ENCODE assay signal across 30 cellular contexts in the genomic region with DNA sequence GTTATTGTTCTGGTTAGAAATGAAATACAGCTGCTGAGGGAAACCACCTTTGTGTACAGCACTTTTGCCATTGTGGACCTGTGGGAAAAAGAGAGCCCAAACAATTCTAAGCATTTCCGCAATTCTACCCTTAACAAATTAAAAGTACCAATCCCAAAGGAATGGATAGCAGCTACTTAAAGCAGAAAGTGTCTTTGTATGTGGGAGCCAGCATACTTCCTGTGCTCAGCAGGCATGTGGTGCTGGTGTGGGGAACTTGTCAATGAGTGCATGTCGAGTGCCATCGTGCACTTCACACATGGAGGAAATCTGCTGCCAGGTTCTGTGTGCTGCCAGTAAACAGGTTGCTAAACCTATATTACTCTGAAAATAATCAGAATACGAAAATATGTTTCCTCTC.
DNase-seq lines count a peak whose midpoint lies in the region; ATAC-seq and TF ChIP-seq lines count a peak whose summit lies in the region.
"Had no signal": no experiment of that assay in that cellular context is flagged by ENCODE, and none has a peak within 500 bp of the region (broad histone marks: within the 10 kb centered on the region; RNA-seq: fewer than 3 reads in every experiment).

No MANE protein-coding gene starts in this region.

- no peaks in the 10 kb centered on the region for H4K20me1 ChIP-seq in mammary epithelial cell (ENCODE audit: insufficient read depth, low read length)

- H3K27ac ChIP-seq in upper lobe of right lung (no peak overlapping the region), mammary epithelial cell (ENCODE audit: insufficient read depth, low read depth, low read length) (no peak overlapping the region)
- H3K27ac ChIP-seq: esophagus squamous epithelium, gastrocnemius medialis, GM23248, psoas muscle, tibial nerve, VCaP had no signal

- intact Hi-C loops in upper lobe of right lung (cut with DNase I) (no loop called here), mammary epithelial cell (cut with micrococcal nuclease) (no loop called here)

- H3K4me3 ChIP-seq in upper lobe of right lung (no peak overlapping the region), mammary epithelial cell (replicated peaks in 1 of 3; ENCODE audit: insufficient read depth in 1 of 3, low read depth in 2 of 3, low read length in 3 of 3) (no peak overlapping the region)
- H3K4me3 ChIP-seq: esophagus squamous epithelium, gastrocnemius medialis, GM23248, psoas muscle, tibial nerve had no signal

- no peak overlapping the region for H3K9ac ChIP-seq in mammary epithelial cell (ENCODE audit: insufficient read depth, low read length)
- H3K9ac ChIP-seq: GM23248 had no signal

- in situ Hi-C loops in mammary epithelial cell (cut with MboI; ENCODE audit: low sequenced_read_pairs in 2 of 2) = no loop called here

- H3K36me3 Mint-ChIP-seq in immature natural killer cell = no peaks in the 10 kb centered on the region
- H3K36me3 Mint-ChIP-seq: activated CD8-positive, alpha-beta memory T cell treated with anti-CD3 and anti-CD28 coated beads, Interleukin-2, amount 10 ng/mL, durations not matched to agents 7 days and 5 days; activated naive CD4-positive, alpha-beta T cell treated with anti-CD3 and anti-CD28 coated beads, Interleukin-2, amount 10 ng/mL, durations not matched to agents 7 days and 5 days; memory B cell had no signal

- no peak overlapping the region for H3K4me2 ChIP-seq in mammary epithelial cell (ENCODE audit: insufficient read depth, low read depth, low read length)

- peaks cover 0 to 13% (median 3%) of the 10 kb centered on the region in 6 donors for H3K9me3 Mint-ChIP-seq in immature natural killer cell
- H3K9me3 Mint-ChIP-seq: activated naive CD4-positive, alpha-beta T cell treated with anti-CD3 and anti-CD28 coated beads, Interleukin-2, amount 10 ng/mL, durations not matched to agents 7 days and 5 days had no signal

- no peak overlapping the region for H2AFZ ChIP-seq in mammary epithelial cell (ENCODE audit: low read depth, low read length)
- H2AFZ ChIP-seq: GM23248 had no signal

- BruUV-seq in mammary epithelial cell (replicated peaks; lab: Mats Ljungman, UMichigan) = no TSS peak

- DNase-seq in NCI-H748 (lab: John Stamatoyannopoulos, UW; ENCODE audit: unreplicated experiment) = peak; percentile 7
- DNase-seq in NCI-H748 treated with DMSO at 0.1 percent for 48 hours (lab: John Stamatoyannopoulos, UW) = no peak
- DNase-seq in NCI-H510A (lab: John Stamatoyannopoulos, UW) = peak; percentile 4
- DNase-seq in iPS DF 4.7 (ENCODE audit: extremely low read depth, low spot score) = peak; percentile 46
- DNase-seq in upper lobe of right lung = no peak
- DNase-seq in mammary epithelial cell = no peak
- no peak for DNase-seq in activated T-cell treated with anti-CD3 and anti-CD28 coated beads, Interleukin-2, amount 50 U/mL, for 1 hour
- no peak for DNase-seq in immature natural killer cell
- DNase-seq: 8988T; activated CD4-positive, alpha-beta T cell treated with anti-CD3 and anti-CD28 coated beads, Interleukin-2, amount 50 U/mL, for 1 hour; activated CD8-positive, alpha-beta memory T cell treated with anti-CD3 and anti-CD28 coated beads, Interleukin-2, amount 10 ng/mL, durations not matched to agents 7 days and 5 days; activated naive CD4-positive, alpha-beta T cell treated with anti-CD3 and anti-CD28 coated beads, Interleukin-2, amount 10 ng/mL, durations not matched to agents 7 days and 5 days; amygdala; cortex of kidney; DMS153; esophagus squamous epithelium; gastrocnemius medialis; GM23248; hypothalamus; IMR-90; kidney glomerular epithelial cell; NCI-H1092; NCI-H2081 treated with DMSO at 0.1 percent for 48 hours; NCI-H524; psoas muscle; stimulated activated naive CD8-positive, alpha-beta T cell treated with anti-CD3 and anti-CD28 coated beads, Interleukin-15, amount 100 ng/mL, for 72 hours had no signal

- CTCF ChIA-PET in mammary epithelial cell (lab: Charles Lee; ENCODE audit: low non-redundant PET) = no interaction called here

- ATAC-seq in upper lobe of right lung = peak; percentile 79
- ATAC-seq: activated CD8-positive, alpha-beta memory T cell treated with anti-CD3 and anti-CD28 coated beads, Interleukin-2, amount 10 ng/mL, durations not matched to agents 7 days and 5 days; gastrocnemius medialis; psoas muscle; stimulated activated naive CD8-positive, alpha-beta T cell treated with anti-CD3 and anti-CD28 coated beads, Interleukin-15, amount 100 ng/mL, for 72 hours had no signal

- H3K4me1 Mint-ChIP-seq in immature natural killer cell = no peaks in the 10 kb centered on the region
- H3K4me1 Mint-ChIP-seq: activated CD8-positive, alpha-beta memory T cell treated with anti-CD3 and anti-CD28 coated beads, Interleukin-2, amount 10 ng/mL, durations not matched to agents 7 days and 5 days; activated naive CD4-positive, alpha-beta T cell treated with anti-CD3 and anti-CD28 coated beads, Interleukin-2, amount 10 ng/mL, durations not matched to agents 7 days and 5 days; memory B cell; stimulated activated naive CD8-positive, alpha-beta T cell treated with anti-CD3 and anti-CD28 coated beads, Interleukin-15, amount 100 ng/mL, for 72 hours had no signal

- 62% methylated on average over 4 of the region's 4 CpGs for WGBS in mammary epithelial cell (ENCODE audit: low coverage, missing lambda C conversion rate)

- H3K27ac Mint-ChIP-seq in immature natural killer cell = no peak overlapping the region
- H3K27ac Mint-ChIP-seq: activated CD8-positive, alpha-beta memory T cell treated with anti-CD3 and anti-CD28 coated beads, Interleukin-2, amount 10 ng/mL, durations not matched to agents 7 days and 5 days; activated naive CD4-positive, alpha-beta T cell treated with anti-CD3 and anti-CD28 coated beads, Interleukin-2, amount 10 ng/mL, durations not matched to agents 7 days and 5 days; activated T-helper 1 cell treated with anti-CD3 and anti-CD28 coated beads, Interleukin-12 subunit alpha, Interleukin-12 subunit beta, Interleukin-2, Interleukin-4 antibody, amounts not matched to agents 30 ng/mL and 10 ng/mL and 1 ng/mL, durations not matched to agents 14 hours and 24 hours and 36 hours; memory B cell; stimulated activated naive CD8-positive, alpha-beta T cell treated with anti-CD3 and anti-CD28 coated beads, Interleukin-15, amount 100 ng/mL, for 72 hours had no signal

- TF ChIP-seq CTCF in upper lobe of right lung (IDR thresholded peaks at IDR 0.05) = no peak
- no peak for TF ChIP-seq CTCF in mammary epithelial cell (conservative IDR thresholded peaks at IDR 0.05 in 1 of 2, IDR thresholded peaks at IDR 0.05 in 1 of 2; ENCODE audit: extremely low read depth in 1 of 2, insufficient read depth in 1 of 2, low read depth in 1 of 2, low read length in 2 of 2)

- H3K27me3 ChIP-seq in upper lobe of right lung (no peaks in the 10 kb centered on the region), mammary epithelial cell (ENCODE audit: insufficient read depth, low read length) (peaks cover under 1% of the 10 kb centered on the region)
- H3K27me3 ChIP-seq: esophagus squamous epithelium, gastrocnemius medialis, tibial nerve had no signal

- no peaks in the 10 kb centered on the region for H3K27me3 Mint-ChIP-seq in immature natural killer cell (ENCODE audit: low read depth in 3 of 3)
- H3K27me3 Mint-ChIP-seq: activated CD8-positive, alpha-beta memory T cell treated with anti-CD3 and anti-CD28 coated beads, Interleukin-2, amount 10 ng/mL, durations not matched to agents 7 days and 5 days; activated naive CD4-positive, alpha-beta T cell treated with anti-CD3 and anti-CD28 coated beads, Interleukin-2, amount 10 ng/mL, durations not matched to agents 7 days and 5 days; memory B cell; stimulated activated naive CD8-positive, alpha-beta T cell treated with anti-CD3 and anti-CD28 coated beads, Interleukin-15, amount 100 ng/mL, for 72 hours had no signal

- H3K4me1 ChIP-seq in upper lobe of right lung (no peaks in the 10 kb centered on the region), mammary epithelial cell (ENCODE audit: insufficient read depth, low read length) (no peaks in the 10 kb centered on the region)
- H3K4me1 ChIP-seq: esophagus squamous epithelium, gastrocnemius medialis, psoas muscle had no signal

- H3K9me3 ChIP-seq in upper lobe of right lung = no peaks in the 10 kb centered on the region
- no peaks in the 10 kb centered on the region for H3K9me3 ChIP-seq in mammary epithelial cell (replicated peaks; ENCODE audit: insufficient read depth, low read length)
- H3K9me3 ChIP-seq: esophagus squamous epithelium, gastrocnemius medialis, psoas muscle, tibial nerve had no signal

- no peaks in the 10 kb centered on the region for H3K36me3 ChIP-seq in upper lobe of right lung
- H3K36me3 ChIP-seq in mammary epithelial cell (ENCODE audit: insufficient read depth, low read length) = no peaks in the 10 kb centered on the region
- H3K36me3 ChIP-seq: esophagus squamous epithelium, gastrocnemius medialis, tibial nerve had no signal

- no peak overlapping the region for H3K4me3 Mint-ChIP-seq in immature natural killer cell
- H3K4me3 Mint-ChIP-seq: activated CD8-positive, alpha-beta memory T cell treated with anti-CD3 and anti-CD28 coated beads, Interleukin-2, amount 10 ng/mL, durations not matched to agents 7 days and 5 days; activated naive CD4-positive, alpha-beta T cell treated with anti-CD3 and anti-CD28 coated beads, Interleukin-2, amount 10 ng/mL, durations not matched to agents 7 days and 5 days; activated T-helper 1 cell treated with anti-CD3 and anti-CD28 coated beads, Interleukin-12 subunit alpha, Interleukin-12 subunit beta, Interleukin-2, Interleukin-4 antibody, amounts not matched to agents 30 ng/mL and 10 ng/mL and 1 ng/mL, durations not matched to agents 14 hours and 24 hours and 36 hours; memory B cell; stimulated activated naive CD8-positive, alpha-beta T cell treated with anti-CD3 and anti-CD28 coated beads, Interleukin-15, amount 100 ng/mL, for 72 hours had no signal

- no peaks in the 10 kb centered on the region for H3K79me2 ChIP-seq in mammary epithelial cell (ENCODE audit: insufficient read depth, low read length)

- dilution Hi-C loops in mammary epithelial cell (cut with HindIII; ENCODE audit: low sequenced_read_pairs) = no loop called here

Comparison
In these comparisons a context has a peak if more than half of its experiments do, and no peak if none do; other contexts are left out.
1. DNase-seq: peak in NCI-H748 (single experiment), NCI-H510A (single experiment) and iPS DF 4.7 (single experiment); none in NCI-H748 treated with DMSO at 0.1 percent for 48 hours (single experiment), upper lobe of right lung (single experiment), mammary epithelial cell (single experiment), activated T-cell treated with anti-CD3 and anti-CD28 coated beads, Interleukin-2, amount 50 U/mL, for 1 hour (single experiment) and immature natural killer cell (0 of 3).